8 cellular contexts compared by ENCODE assay signal in the genomic region with DNA sequence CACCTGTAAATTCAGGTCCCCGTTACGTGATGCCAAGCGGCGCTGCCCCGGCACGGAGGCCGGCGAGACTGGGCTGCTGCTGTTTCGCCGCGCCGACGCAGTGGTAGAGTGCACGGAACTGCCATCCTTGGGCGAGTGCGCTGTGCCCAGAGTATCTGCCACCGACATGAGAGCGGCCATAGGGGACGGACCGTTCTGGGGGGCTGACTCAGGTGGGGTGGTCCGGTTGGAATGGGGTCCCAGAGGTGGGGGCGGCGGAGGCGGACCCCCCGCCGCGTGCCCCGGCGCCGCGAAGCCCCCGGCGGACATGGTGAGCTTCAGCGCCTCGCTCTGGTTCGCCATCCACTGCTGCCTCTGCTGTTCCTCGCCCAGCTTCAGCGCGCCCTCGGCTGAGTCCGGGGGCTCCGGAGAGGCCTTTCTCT. TPM values are rescaled to one million over a fixed set of nuclear protein-coding genes. Genes with fewer than 3 reads are reported as not detected.
DNase-seq lines count a peak whose midpoint lies in the region; ATAC-seq lines count a peak whose summit lies in the region.

No MANE protein-coding gene starts in this region.

- H3K9me3 Mint-ChIP-seq in activated naive CD8-positive, alpha-beta T cell treated with anti-CD3 and anti-CD28 coated beads, Interleukin-2, amount 50 U/mL, for 24 hours: no peaks in the 10 kb centered on the region
- no peaks in the 10 kb centered on the region for H3K9me3 Mint-ChIP-seq in immature natural killer cell

- intact Hi-C loops in posterior vena cava (cut with DNase I): loop anchor here (1.0 to 5.0 kb wide), 4 partner anchors 58 to 108 kb away; no protein-coding TSS in a partner anchor

- peak overlapping the region; percentile 81 for H3K4me3 Mint-ChIP-seq in activated naive CD8-positive, alpha-beta T cell treated with anti-CD3 and anti-CD28 coated beads, Interleukin-2, amount 50 U/mL, for 24 hours
- peak overlapping the region in 4 of 5 donors; percentile 21 to 84 (median 66) for H3K4me3 Mint-ChIP-seq in immature natural killer cell

- peaks cover 65% of the 10 kb centered on the region for H3K4me1 Mint-ChIP-seq in activated naive CD8-positive, alpha-beta T cell treated with anti-CD3 and anti-CD28 coated beads, Interleukin-2, amount 50 U/mL, for 24 hours
- peaks cover 52 to 59% of the 10 kb centered on the region in 2 donors for H3K4me1 Mint-ChIP-seq in immature natural killer cell

- no peak overlapping the region for H3K27ac Mint-ChIP-seq in activated naive CD8-positive, alpha-beta T cell treated with anti-CD3 and anti-CD28 coated beads, Interleukin-2, amount 50 U/mL, for 24 hours
- H3K27ac Mint-ChIP-seq in immature natural killer cell: peak overlapping the region in 5 of 6 donors; percentile 36 to 89 (median 71)

- ATAC-seq in activated naive CD8-positive, alpha-beta T cell treated with anti-CD3 and anti-CD28 coated beads, Interleukin-2, amount 50 U/mL, for 24 hours: no peak
- ATAC-seq in GM19463 (IDR thresholded peaks at IDR 0.05; ENCODE audit: unreplicated experiment): no peak

- peaks cover 2% of the 10 kb centered on the region for H3K27me3 Mint-ChIP-seq in activated naive CD8-positive, alpha-beta T cell treated with anti-CD3 and anti-CD28 coated beads, Interleukin-2, amount 50 U/mL, for 24 hours
- H3K27me3 Mint-ChIP-seq in immature natural killer cell (ENCODE audit: low read depth in 3 of 3): peaks cover 18 to 28% (median 19%) of the 10 kb centered on the region in 3 donors

- DNase-seq in NCI-H748 (lab: John Stamatoyannopoulos, UW; ENCODE audit: unreplicated experiment) (peak; percentile 68), NCI-H748 treated with DMSO at 0.1 percent for 48 hours (lab: John Stamatoyannopoulos, UW) (no peak), immature natural killer cell (no peak), posterior vena cava (ENCODE audit: low spot score) (no peak), GDM1 (lab: John Stamatoyannopoulos, UW) (no peak)
- no peak for DNase-seq in activated naive CD8-positive, alpha-beta T cell treated with anti-CD3 and anti-CD28 coated beads, Interleukin-2, amount 50 U/mL, for 24 hours

- peak overlapping the region; percentile 93 for H3K27ac ChIP-seq in subcutaneous abdominal adipose tissue (ENCODE audit: low read depth, low read length)

- peaks cover 19 to 64% (median 63%) of the 10 kb centered on the region in 5 donors for H3K4me1 ChIP-seq in subcutaneous abdominal adipose tissue (ENCODE audit: control insufficient read depth in 5 of 5, insufficient read depth in 5 of 5, low read length in 5 of 5)

- peaks cover 0 to 20% (median 6%) of the 10 kb centered on the region in 5 donors for H3K36me3 ChIP-seq in subcutaneous abdominal adipose tissue (ENCODE audit: control insufficient read depth in 5 of 5, insufficient read depth in 5 of 5, low read length in 5 of 5)

- no peaks in the 10 kb centered on the region for H3K27me3 ChIP-seq in subcutaneous abdominal adipose tissue (ENCODE audit: control insufficient read depth in 5 of 5, insufficient read depth in 4 of 5, low read length in 5 of 5)

- H3K4me3 ChIP-seq in subcutaneous abdominal adipose tissue (ENCODE audit: low read depth in 1 of 5, low read length in 5 of 5): peak overlapping the region in 4 of 5 donors; percentile 82 to 92 (median 88)

- no peaks in the 10 kb centered on the region for H3K9me3 ChIP-seq in subcutaneous abdominal adipose tissue (ENCODE audit: control insufficient read depth in 5 of 5, low read length in 5 of 5)

- H3K9ac ChIP-seq in subcutaneous abdominal adipose tissue (ENCODE audit: low read length in 5 of 5): peak overlapping the region; percentile 48 to 82 (median 68)

- H3K36me3 Mint-ChIP-seq in activated naive CD8-positive, alpha-beta T cell treated with anti-CD3 and anti-CD28 coated beads, Interleukin-2, amount 50 U/mL, for 24 hours (ENCODE audit: low read depth): peaks cover 23% of the 10 kb centered on the region
- peaks cover 7 to 9% (median 7%) of the 10 kb centered on the region in 3 donors for H3K36me3 Mint-ChIP-seq in immature natural killer cell

RNA-seq across cellular contexts. Expression of a gene that starts 2.8 kb away (rescaled TPM):
- 10 to 100 TPM in 1 of 3 donors, 1 to 10 TPM in 2; 3.5 to 11.1 (median 3.6) TPM for polyA plus RNA-seq in immature natural killer cell
- 10 to 100 TPM; 35.7 to 43.3 TPM for total RNA-seq in posterior vena cava
